Comparison of ENCODE assay signal across 1 cellular context in the genomic region with DNA sequence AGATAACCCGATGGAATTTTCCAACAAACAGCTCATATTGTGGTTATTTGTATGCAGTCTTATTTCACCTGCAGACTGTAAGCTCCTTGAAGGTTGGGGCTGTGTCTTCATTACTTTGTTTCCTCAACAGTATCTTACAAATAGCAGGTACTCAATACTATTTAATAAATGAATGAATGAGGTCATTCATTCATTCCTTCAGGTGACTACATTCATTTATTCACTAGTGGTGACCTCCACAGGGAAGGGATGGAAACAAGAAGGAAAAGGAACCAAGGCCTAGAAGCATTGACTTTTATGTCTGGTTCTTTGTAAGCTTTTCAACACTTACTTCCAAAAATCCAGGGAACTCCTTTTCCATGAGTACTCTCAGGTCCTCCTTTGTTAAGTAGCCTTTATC.
TF ChIP-seq lines count a peak whose summit lies in the region.

No MANE protein-coding gene starts in this region.

TF ChIP-seq in K562, 482 proteins besides CTCF, POLR2A, EP300 and RAD21:
- TF ChIP-seq ZNF699 (CRISPR knock-in tag; IDR thresholded peaks at IDR 0.05; ENCODE audit: insufficient replicate concordance) (no peak), ZNF24 (IDR thresholded peaks at IDR 0.05) (peak; percentile 73; the same call in 1 of the 2 replicates)
